In the genomic region with DNA sequence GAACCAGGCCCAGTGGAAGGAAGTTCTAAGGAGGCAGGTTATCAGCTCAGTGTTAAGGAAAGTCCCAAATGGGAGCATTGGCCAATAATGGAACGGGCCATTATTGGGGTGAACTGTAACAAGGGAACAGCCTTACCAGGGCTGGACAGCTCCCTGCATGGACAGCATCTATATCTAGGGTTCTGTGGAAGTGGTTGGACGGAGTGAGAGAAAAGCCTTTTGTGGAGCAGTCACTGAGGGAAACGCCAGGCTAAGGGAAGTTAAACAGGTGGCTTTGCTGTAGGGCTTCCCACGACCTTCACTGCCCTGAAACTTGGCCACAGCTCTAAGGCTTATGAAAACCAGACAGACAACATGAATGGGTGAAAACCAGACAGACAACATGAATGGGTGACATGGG, we compare ENCODE assay signal across 14 cellular contexts. TPM values are rescaled to one million over a fixed set of nuclear protein-coding genes. Genes with fewer than 3 reads are reported as not detected.
DNase-seq lines count a peak whose midpoint lies in the region; ATAC-seq, FAIRE-seq and TF ChIP-seq lines count a peak whose summit lies in the region.
"Had no signal": no experiment of that assay in that cellular context is flagged by ENCODE, and none has a peak within 500 bp of the region (broad histone marks: within the 10 kb centered on the region; RNA-seq: fewer than 3 reads in every experiment).

No MANE protein-coding gene starts in this region.

- no peak for DNase-seq in activated CD8-positive, alpha-beta T cell treated with anti-CD3 and anti-CD28 coated beads for 36 hours
- DNase-seq in activated CD8-positive, alpha-beta T cell treated with anti-CD3 and anti-CD28 coated beads, Interleukin-2, amount 10 ng/mL, durations not matched to agents 7 days and 5 days: no peak
- DNase-seq in endothelial cell of umbilical vein (ENCODE audit: low read depth, low spot score): peak; percentile 31
- DNase-seq in smooth muscle cell (lab: John Stamatoyannopoulos, UW; ENCODE audit: unreplicated experiment): no peak
- no peak for DNase-seq in NOMO-1 treated with dmso at 0.1 percent for 144 hours (lab: John Stamatoyannopoulos, UW; ENCODE audit: unreplicated experiment)
- DNase-seq in dorsolateral prefrontal cortex: no peak
- DNase-seq: colonic mucosa, mesendoderm, nucleus accumbens, trophoblast cell had no signal

- POLR2A ChIA-PET in activated CD8-positive, alpha-beta T cell treated with anti-CD3 and anti-CD28 coated beads for 36 hours (lab: Charles Lee): interaction anchor here (0.9 kb wide), 1 partner anchor 14 kb away, joined by 3 read pairs; no protein-coding TSS in a partner anchor
- POLR2A ChIA-PET in activated CD8-positive, alpha-beta T cell treated with anti-CD3 and anti-CD28 coated beads, Interleukin-2, amount 10 ng/mL, durations not matched to agents 7 days and 5 days (lab: Charles Lee): no interaction called here
- POLR2A ChIA-PET in endothelial cell of umbilical vein (lab: Charles Lee): no interaction called here

- H3K9me3 Mint-ChIP-seq in activated CD8-positive, alpha-beta T cell treated with anti-CD3 and anti-CD28 coated beads for 36 hours: no peaks in the 10 kb centered on the region
- no peaks in the 10 kb centered on the region for H3K9me3 Mint-ChIP-seq in activated CD8-positive, alpha-beta T cell treated with anti-CD3 and anti-CD28 coated beads, Interleukin-2, amount 10 ng/mL, durations not matched to agents 7 days and 5 days (ENCODE audit: insufficient read depth)
- H3K9me3 Mint-ChIP-seq: activated naive CD4-positive, alpha-beta T cell treated with anti-CD3 and anti-CD28 coated beads, Interleukin-2, amount 50 U/mL, for 72 hours had no signal

- H3K9ac ChIP-seq in OCI-LY3 (ENCODE audit: low read length): no peak overlapping the region
- H3K9ac ChIP-seq in endothelial cell of umbilical vein (replicated peaks; ENCODE audit: extremely low read depth, insufficient read depth, low read length): no peak overlapping the region
- no peak overlapping the region for H3K9ac ChIP-seq in smooth muscle cell (ENCODE audit: low read depth)

- H3K9me3 ChIP-seq in OCI-LY3 (ENCODE audit: insufficient read depth, low read length): no peaks in the 10 kb centered on the region
- no peaks in the 10 kb centered on the region for H3K9me3 ChIP-seq in endothelial cell of umbilical vein (replicated peaks; ENCODE audit: control insufficient read depth, insufficient read depth, low read length)
- no peaks in the 10 kb centered on the region for H3K9me3 ChIP-seq in smooth muscle cell (replicated peaks; ENCODE audit: low read depth)
- H3K9me3 ChIP-seq: colonic mucosa had no signal

- intact Hi-C loops in activated CD8-positive, alpha-beta T cell treated with anti-CD3 and anti-CD28 coated beads for 36 hours (cut with micrococcal nuclease): no loop called here
- intact Hi-C loops in endothelial cell of umbilical vein (cut with micrococcal nuclease): no loop called here
- intact Hi-C loops in dorsolateral prefrontal cortex (cut with DNase I): no loop called here

- CTCF ChIA-PET in activated CD8-positive, alpha-beta T cell treated with anti-CD3 and anti-CD28 coated beads for 36 hours (lab: Charles Lee): interaction anchor here (1.5 to 2.7 kb wide), 3 partner anchors 17 to 69 kb away, joined by 3 to 12 read pairs (median 12); a partner anchor contains a TSS
- CTCF ChIA-PET in activated CD8-positive, alpha-beta T cell treated with anti-CD3 and anti-CD28 coated beads, Interleukin-2, amount 10 ng/mL, durations not matched to agents 7 days and 5 days (lab: Charles Lee): interaction anchor here (0.9 to 3.8 kb wide), 6 partner anchors 8 to 164 kb away, joined by 3 to 16 read pairs (median 4); no protein-coding TSS in a partner anchor
- CTCF ChIA-PET in endothelial cell of umbilical vein (lab: Charles Lee): interaction anchor here (0.7 to 4.1 kb wide), 7 partner anchors 9 to 285 kb away, joined by 3 to 31 read pairs (median 12); a partner anchor contains a TSS

- dilution Hi-C loops in endothelial cell of umbilical vein (cut with MboI; ENCODE audit: extremely low pct_ligation_motif_present, low sequenced_read_pairs): no loop called here

- WGBS in smooth muscle cell (ENCODE audit: low lambda C conversion rate): 68% methylated on average over 4 of the region's 4 CpGs

- no peak for TF ChIP-seq POLR2A in endothelial cell of umbilical vein (IDR thresholded peaks at IDR 0.05; ENCODE audit: low read depth, low read length)
- no peak for TF ChIP-seq POLR2A in GM18505 (IDR thresholded peaks at IDR 0.05; ENCODE audit: borderline replicate concordance, extremely low read depth, insufficient read depth, insufficient read length)

- H3K9me1 ChIP-seq in endothelial cell of umbilical vein (replicated peaks; ENCODE audit: control insufficient read depth, extremely low read depth, insufficient read depth, low read length): no peaks in the 10 kb centered on the region

- no peak for ATAC-seq in activated CD8-positive, alpha-beta T cell treated with anti-CD3 and anti-CD28 coated beads for 36 hours
- no peak for ATAC-seq in activated CD8-positive, alpha-beta T cell treated with anti-CD3 and anti-CD28 coated beads, Interleukin-2, amount 10 ng/mL, durations not matched to agents 7 days and 5 days
- no peak for ATAC-seq in GM18505 (IDR thresholded peaks at IDR 0.05; ENCODE audit: unreplicated experiment)
- ATAC-seq: activated naive CD4-positive, alpha-beta T cell treated with anti-CD3 and anti-CD28 coated beads, Interleukin-2, amount 50 U/mL, for 72 hours had no signal

- H3F3A ChIP-seq in smooth muscle cell (ENCODE audit: low read depth): peaks cover 18% of the 10 kb centered on the region

- H3K36me3 Mint-ChIP-seq in activated CD8-positive, alpha-beta T cell treated with anti-CD3 and anti-CD28 coated beads for 36 hours (ENCODE audit: low read depth): peaks cover 50% of the 10 kb centered on the region
- H3K36me3 Mint-ChIP-seq in activated CD8-positive, alpha-beta T cell treated with anti-CD3 and anti-CD28 coated beads, Interleukin-2, amount 10 ng/mL, durations not matched to agents 7 days and 5 days (ENCODE audit: low read depth): peaks cover 13% of the 10 kb centered on the region

- H3K4me3 ChIP-seq in OCI-LY3 (ENCODE audit: low read length) (peak overlapping the region; percentile 4; the same call in 1 of the 2 replicates), endothelial cell of umbilical vein (replicated peaks in 1 of 3; ENCODE audit: insufficient read depth in 1 of 3, low read depth in 1 of 3, low read length in 3 of 3) (no peak overlapping the region), smooth muscle cell (no peak overlapping the region), dorsolateral prefrontal cortex (no peak overlapping the region)
- H3K4me3 ChIP-seq: colonic mucosa had no signal

- H3K4me3 Mint-ChIP-seq in activated CD8-positive, alpha-beta T cell treated with anti-CD3 and anti-CD28 coated beads for 36 hours: no peak overlapping the region
- H3K4me3 Mint-ChIP-seq in activated CD8-positive, alpha-beta T cell treated with anti-CD3 and anti-CD28 coated beads, Interleukin-2, amount 10 ng/mL, durations not matched to agents 7 days and 5 days: no peak overlapping the region

- H3K4me2 ChIP-seq in OCI-LY3 (ENCODE audit: low read length) (peak overlapping the region; percentile 68), endothelial cell of umbilical vein (ENCODE audit: insufficient read depth, low read length) (no peak overlapping the region), smooth muscle cell (no peak overlapping the region)

- no peak overlapping the region for H2AFZ ChIP-seq in OCI-LY3 (ENCODE audit: low read depth, low read length)
- no peak overlapping the region for H2AFZ ChIP-seq in endothelial cell of umbilical vein (ENCODE audit: low read depth, low read length)
- H2AFZ ChIP-seq in smooth muscle cell (ENCODE audit: low read depth): no peak overlapping the region

- TF ChIP-seq CTCF in activated CD8-positive, alpha-beta T cell treated with anti-CD3 and anti-CD28 coated beads for 36 hours (IDR thresholded peaks at IDR 0.05): no peak
- TF ChIP-seq CTCF in OCI-LY3 (IDR thresholded peaks at IDR 0.05; ENCODE audit: low read depth, low read length) (no peak), endothelial cell of umbilical vein (IDR thresholded peaks at IDR 0.05; ENCODE audit: extremely low read depth in 1 of 2, insufficient read depth in 1 of 2, low read depth in 1 of 2, low read length in 2 of 2) (no peak), smooth muscle cell (IDR thresholded peaks at IDR 0.05; ENCODE audit: borderline replicate concordance, insufficient read depth, poor library complexity, severe bottlenecking) (no peak), dorsolateral prefrontal cortex (IDR thresholded peaks at IDR 0.05 in 54 of 56, conservative IDR thresholded peaks at IDR 0.05 in 2 of 56; ENCODE audit: low read depth in 1 of 56, partially characterized antibody in 56 of 56) (no peak)

- BruUV-seq in endothelial cell of umbilical vein (replicated peaks; lab: Mats Ljungman, UMichigan): no TSS peak

- peaks cover 81% of the 10 kb centered on the region for H3K36me3 ChIP-seq in OCI-LY3 (replicated peaks; ENCODE audit: low read depth, low read length)
- H3K36me3 ChIP-seq in endothelial cell of umbilical vein (ENCODE audit: control insufficient read depth in 2 of 2, extremely low read depth in 1 of 2, insufficient read depth in 2 of 2, low read length in 2 of 2): peaks cover 0 to 2% of the 10 kb centered on the region in 2 experiments
- H3K36me3 ChIP-seq in smooth muscle cell (ENCODE audit: low read depth): no peaks in the 10 kb centered on the region
- H3K36me3 ChIP-seq: colonic mucosa had no signal

- H3K79me2 ChIP-seq in OCI-LY3 (ENCODE audit: low read length) (peaks cover 90% of the 10 kb centered on the region), endothelial cell of umbilical vein (ENCODE audit: control insufficient read depth, insufficient read depth, low read length) (no peaks in the 10 kb centered on the region), smooth muscle cell (ENCODE audit: low read depth) (no peaks in the 10 kb centered on the region)

- H3K27ac ChIP-seq in OCI-LY3 (ENCODE audit: low read length) (peak overlapping the region; percentile 89), endothelial cell of umbilical vein (ENCODE audit: insufficient read depth, low read depth, low read length) (no peak overlapping the region), smooth muscle cell (ENCODE audit: low read depth) (peak overlapping the region; percentile 91), dorsolateral prefrontal cortex (no peak overlapping the region)
- H3K27ac ChIP-seq: colonic mucosa had no signal

- H3K27me3 Mint-ChIP-seq in activated CD8-positive, alpha-beta T cell treated with anti-CD3 and anti-CD28 coated beads for 36 hours: no peaks in the 10 kb centered on the region
- no peaks in the 10 kb centered on the region for H3K27me3 Mint-ChIP-seq in activated CD8-positive, alpha-beta T cell treated with anti-CD3 and anti-CD28 coated beads, Interleukin-2, amount 10 ng/mL, durations not matched to agents 7 days and 5 days (ENCODE audit: low read depth)

- FAIRE-seq in endothelial cell of umbilical vein (lab: Jason Lieb, UNC): no peak
- FAIRE-seq: HTR-8/SVneo had no signal

- peaks cover 51% of the 10 kb centered on the region for H3K4me1 Mint-ChIP-seq in activated CD8-positive, alpha-beta T cell treated with anti-CD3 and anti-CD28 coated beads for 36 hours (ENCODE audit: low read depth)
- peaks cover 36% of the 10 kb centered on the region for H3K4me1 Mint-ChIP-seq in activated CD8-positive, alpha-beta T cell treated with anti-CD3 and anti-CD28 coated beads, Interleukin-2, amount 10 ng/mL, durations not matched to agents 7 days and 5 days (ENCODE audit: low read depth)

- H3K27me3 ChIP-seq in OCI-LY3 (ENCODE audit: low read depth, low read length) (no peaks in the 10 kb centered on the region), endothelial cell of umbilical vein (ENCODE audit: control insufficient read depth in 2 of 2, insufficient read depth in 2 of 2, low read length in 2 of 2) (no peaks in the 10 kb centered on the region), smooth muscle cell (ENCODE audit: low read depth) (no peaks in the 10 kb centered on the region), dorsolateral prefrontal cortex (no peaks in the 10 kb centered on the region)
- H3K27me3 ChIP-seq: colonic mucosa had no signal

- H3K4me1 ChIP-seq in OCI-LY3 (ENCODE audit: low read length): peaks cover 93% of the 10 kb centered on the region
- H3K4me1 ChIP-seq in endothelial cell of umbilical vein (ENCODE audit: control insufficient read depth, extremely low read depth, insufficient read depth, low read length): peaks cover 29% of the 10 kb centered on the region
- peaks cover 18% of the 10 kb centered on the region for H3K4me1 ChIP-seq in smooth muscle cell (ENCODE audit: low read depth)
- H3K4me1 ChIP-seq: colonic mucosa had no signal

- peak overlapping the region; percentile 37 for H3K27ac Mint-ChIP-seq in activated CD8-positive, alpha-beta T cell treated with anti-CD3 and anti-CD28 coated beads for 36 hours
- H3K27ac Mint-ChIP-seq in activated CD8-positive, alpha-beta T cell treated with anti-CD3 and anti-CD28 coated beads, Interleukin-2, amount 10 ng/mL, durations not matched to agents 7 days and 5 days: no peak overlapping the region

- H4K20me1 ChIP-seq in OCI-LY3 (ENCODE audit: insufficient read depth, low read length): peaks cover 6% of the 10 kb centered on the region; the same call in 1 of the 2 replicates
- H4K20me1 ChIP-seq in endothelial cell of umbilical vein (replicated peaks; ENCODE audit: control insufficient read depth, extremely low read depth, insufficient read depth, low read length): no peaks in the 10 kb centered on the region
- no peaks in the 10 kb centered on the region for H4K20me1 ChIP-seq in smooth muscle cell (ENCODE audit: low read depth)

RNA-seq across cellular contexts. Expression of a gene that starts 17.0 kb away (rescaled TPM):
- total RNA-seq in activated CD8-positive, alpha-beta T cell treated with anti-CD3 and anti-CD28 coated beads for 36 hours: 10 to 100 TPM; 37.7 to 40.7 TPM
- 10 to 100 TPM; 15.7 to 16.3 TPM for total RNA-seq in activated CD8-positive, alpha-beta T cell treated with anti-CD3 and anti-CD28 coated beads, Interleukin-2, amount 10 ng/mL, durations not matched to agents 7 days and 5 days
- 3.2 and 4.0 TPM in 2 replicates for total RNA-seq in endothelial cell of umbilical vein
- 3.7 and 4.1 TPM in 2 replicates for polyA plus RNA-seq in endothelial cell of umbilical vein
- 1.2 and 1.7 TPM in 2 replicates for polyA plus RNA-seq in endothelial cell of umbilical vein (2011; cell fraction: cytosol; rRNA removed)
- 3.4 and 3.7 TPM in 2 replicates for polyA plus RNA-seq in endothelial cell of umbilical vein (2011; cell fraction: nucleus; rRNA removed)
- polyA plus RNA-seq in endothelial cell of umbilical vein (2012): 2.0 and 2.8 TPM in 2 replicates
- polyA minus RNA-seq in endothelial cell of umbilical vein: 1.2 and 2.5 TPM in 2 replicates
- not detected for polyA minus RNA-seq in endothelial cell of umbilical vein (2011; cell fraction: cytosol; rRNA and poly(A)+ RNA removed)
- polyA minus RNA-seq in endothelial cell of umbilical vein (2011; cell fraction: nucleus; rRNA and poly(A)+ RNA removed): 0.87 and 4.2 TPM in 2 replicates
- 0.58 and 0.99 TPM in 2 replicates for total RNA-seq in smooth muscle cell
- 6.3 and 8.6 TPM in 2 replicates for polyA plus RNA-seq in smooth muscle cell
- total RNA-seq in dorsolateral prefrontal cortex: 10 to 100 TPM in 65 of 120 experiments, 1 to 10 TPM in 55; 4.7 to 20.8 (median 10.2) TPM

RNA-seq across cellular contexts. Expression of a gene that starts 39.3 kb away (rescaled TPM):
- 10 to 100 TPM; 12.4 to 12.8 TPM for total RNA-seq in activated CD8-positive, alpha-beta T cell treated with anti-CD3 and anti-CD28 coated beads for 36 hours
- 10 to 100 TPM; 14.0 to 14.3 TPM for total RNA-seq in activated CD8-positive, alpha-beta T cell treated with anti-CD3 and anti-CD28 coated beads, Interleukin-2, amount 10 ng/mL, durations not matched to agents 7 days and 5 days
- 14.0 and 15.3 TPM in 2 replicates for total RNA-seq in endothelial cell of umbilical vein
- 13.6 and 20.3 TPM in 2 replicates for polyA plus RNA-seq in endothelial cell of umbilical vein
- 6.8 and 7.7 TPM in 2 replicates for polyA plus RNA-seq in endothelial cell of umbilical vein (2011; cell fraction: cytosol; rRNA removed)
- 7.2 and 7.8 TPM in 2 replicates for polyA plus RNA-seq in endothelial cell of umbilical vein (2011; cell fraction: nucleus; rRNA removed)
- 6.9 and 9.4 TPM in 2 replicates for polyA plus RNA-seq in endothelial cell of umbilical vein (2012)
- polyA minus RNA-seq in endothelial cell of umbilical vein: 19.3 and 21.3 TPM in 2 replicates
- polyA minus RNA-seq in endothelial cell of umbilical vein (2011; cell fraction: cytosol; rRNA and poly(A)+ RNA removed): 15.4 TPM
- polyA minus RNA-seq in endothelial cell of umbilical vein (2011; cell fraction: nucleus; rRNA and poly(A)+ RNA removed): 9.0 and 10.7 TPM in 2 replicates
- total RNA-seq in smooth muscle cell: 8.9 and 13.6 TPM in 2 replicates
- 20.5 and 22.9 TPM in 2 replicates for polyA plus RNA-seq in smooth muscle cell
- 10 to 100 TPM in 119 of 120 experiments, 1 to 10 TPM in 1; 10.0 to 20.4 (median 14.5) TPM for total RNA-seq in dorsolateral prefrontal cortex

RNA-seq across cellular contexts. Expression of a gene that starts 45.2 kb away (rescaled TPM):
- under 1 TPM; 0.63 to 0.95 TPM for total RNA-seq in activated CD8-positive, alpha-beta T cell treated with anti-CD3 and anti-CD28 coated beads for 36 hours
- total RNA-seq in activated CD8-positive, alpha-beta T cell treated with anti-CD3 and anti-CD28 coated beads, Interleukin-2, amount 10 ng/mL, durations not matched to agents 7 days and 5 days: under 1 TPM; 0.37 to 0.73 TPM
- total RNA-seq in endothelial cell of umbilical vein (0.53 and 2.2 TPM in 2 replicates), smooth muscle cell (0.58 and 2.0 TPM in 2 replicates), dorsolateral prefrontal cortex (100 to 1,000 TPM in 1 of 120 experiments, 10 to 100 TPM in 119; 27.5 to 116 (median 63.3) TPM)
- polyA plus RNA-seq in endothelial cell of umbilical vein (0.80 and 1.0 TPM in 2 replicates), smooth muscle cell (0.67 and 1.9 TPM in 2 replicates)
- polyA plus RNA-seq in endothelial cell of umbilical vein (2011; cell fraction: cytosol; rRNA removed): 0.72 and 0.97 TPM in 2 replicates
- 1.8 and 2.9 TPM in 2 replicates for polyA plus RNA-seq in endothelial cell of umbilical vein (2011; cell fraction: nucleus; rRNA removed)
- polyA plus RNA-seq in endothelial cell of umbilical vein (2012): 0.23 and 0.25 TPM in 2 replicates
- polyA minus RNA-seq in endothelial cell of umbilical vein: 0.49 and 1.3 TPM in 2 replicates
- polyA minus RNA-seq in endothelial cell of umbilical vein (2011; cell fraction: cytosol; rRNA and poly(A)+ RNA removed): not detected
- 0.63 and 1.1 TPM in 2 replicates for polyA minus RNA-seq in endothelial cell of umbilical vein (2011; cell fraction: nucleus; rRNA and poly(A)+ RNA removed)

Comparison
In these comparisons a context has a peak if more than half of its experiments do, and no peak if none do; other contexts are left out.
1. H3K27ac ChIP-seq: peak in OCI-LY3 (single experiment) and smooth muscle cell (single experiment); none in endothelial cell of umbilical vein (single experiment) and dorsolateral prefrontal cortex (0 of 59).